In genomic region chr10:124725791-124726190, GRCh38 we compare ENCODE assay signal across 17 cellular contexts. TPM values are rescaled to one million over a fixed set of nuclear protein-coding genes. Genes with fewer than 3 reads are reported as not detected.
A peak's percentile ranks its signal among the peaks of the same experiment; 100 is the strongest.
DNase-seq lines count a peak whose midpoint lies in the region; ATAC-seq, FAIRE-seq and TF ChIP-seq lines count a peak whose summit lies in the region.
"Had no signal": no experiment of that assay in that cellular context is flagged by ENCODE, and none has a peak within 500 bp of the region (broad histone marks: within the 10 kb centered on the region; RNA-seq: fewer than 3 reads in every experiment).

No MANE protein-coding gene starts in this region.

- peaks cover 8% of the 10 kb centered on the region for H3K36me3 Mint-ChIP-seq in CD8-positive, alpha-beta T cell
- peaks cover 8% of the 10 kb centered on the region for H3K36me3 Mint-ChIP-seq in T-cell
- H3K36me3 Mint-ChIP-seq in stimulated activated naive B cell treated with anti-CD40 and anti-IgM and Interleukin-4, amounts not matched to agents 10 μg/mL and 1 μg/mL and 100 μg/mL, for 72 hours = peaks cover 2 to 26% of the 10 kb centered on the region in 2 donors

- H3K9me3 ChIP-seq in CD8-positive, alpha-beta T cell (ENCODE audit: low read length) = no peaks in the 10 kb centered on the region
- H3K9me3 ChIP-seq: esophagus muscularis mucosa had no signal

- no peaks in the 10 kb centered on the region for H3K36me3 ChIP-seq in CD8-positive, alpha-beta T cell (ENCODE audit: insufficient read depth, low read length)
- H3K36me3 ChIP-seq: cardiac muscle cell, esophagus muscularis mucosa had no signal

- no peak for TF ChIP-seq POLR2A in GM12892 (IDR thresholded peaks at IDR 0.05; ENCODE audit: low read depth, low read length)

- CTCF ChIA-PET in CD8-positive, alpha-beta T cell (lab: Charles Lee) = interaction anchor here (0.6 to 12.8 kb wide), 7 partner anchors 6 to 77 kb away, joined by 3 to 161 read pairs (median 3); no protein-coding TSS in a partner anchor
- CTCF ChIA-PET in T-cell (lab: Charles Lee) = interaction anchor here (0.7 to 1.3 kb wide), 5 partner anchors 16 to 192 kb away, joined by 3 to 7 read pairs (median 3); no protein-coding TSS in a partner anchor

- no peak for DNase-seq in CD8-positive, alpha-beta T cell
- DNase-seq in T-cell = no peak
- peak; percentile 18 for DNase-seq in mesenteric fat pad (ENCODE audit: low spot score)
- no peak for DNase-seq in stimulated activated naive B cell treated with anti-CD40 and anti-IgM and Interleukin-4, amounts not matched to agents 10 μg/mL and 1 μg/mL and 100 μg/mL, for 72 hours
- DNase-seq in amygdala (lab: John Stamatoyannopoulos, UW) = no peak
- DNase-seq in stimulated activated CD4-positive, alpha-beta T cell treated with anti-CD3 and anti-CD28 coated beads, Interleukin-4, amount 100 ng/mL, for 1 hour = no peak
- no peak for DNase-seq in GM12892 (ENCODE audit: insufficient read length)
- DNase-seq: activated CD8-positive, alpha-beta memory T cell treated with anti-CD3 and anti-CD28 coated beads, Interleukin-2, amount 10 ng/mL, durations not matched to agents 7 days and 5 days; activated gamma-delta T cell; effector CD4-positive, alpha-beta T cell; midbrain; NCI-H1694 treated with DMSO at 0.1 percent for 48 hours; T-helper 9 cell had no signal

- no peak for ATAC-seq in CD8-positive, alpha-beta T cell
- ATAC-seq in T-cell (replicated peaks in 1 of 4) (no peak), GM18511 (IDR thresholded peaks at IDR 0.05; ENCODE audit: unreplicated experiment) (no peak)
- no peak for ATAC-seq in stimulated activated naive B cell treated with anti-CD40 and anti-IgM and Interleukin-4, amounts not matched to agents 10 μg/mL and 1 μg/mL and 100 μg/mL, for 72 hours (replicated peaks)
- ATAC-seq: activated CD8-positive, alpha-beta memory T cell treated with anti-CD3 and anti-CD28 coated beads, Interleukin-2, amount 10 ng/mL, durations not matched to agents 7 days and 5 days; Panc1 had no signal

- no peak for TF ChIP-seq CTCF in CD8-positive, alpha-beta T cell (IDR thresholded peaks at IDR 0.05)

- no peaks in the 10 kb centered on the region for H3K9me3 Mint-ChIP-seq in CD8-positive, alpha-beta T cell
- H3K9me3 Mint-ChIP-seq in T-cell = no peaks in the 10 kb centered on the region
- H3K9me3 Mint-ChIP-seq in stimulated activated naive B cell treated with anti-CD40 and anti-IgM and Interleukin-4, amounts not matched to agents 10 μg/mL and 1 μg/mL and 100 μg/mL, for 72 hours = no peaks in the 10 kb centered on the region

- no peak overlapping the region for H3K4me3 ChIP-seq in CD8-positive, alpha-beta T cell (ENCODE audit: low read depth, low read length)
- H3K4me3 ChIP-seq: cardiac muscle cell, esophagus muscularis mucosa had no signal

- H3K27me3 ChIP-seq in CD8-positive, alpha-beta T cell (ENCODE audit: insufficient read depth, low read length) = no peaks in the 10 kb centered on the region
- H3K27me3 ChIP-seq: cardiac muscle cell, esophagus muscularis mucosa had no signal

- POLR2A ChIA-PET in CD8-positive, alpha-beta T cell (lab: Charles Lee) = interaction anchor here (1.1 to 1.4 kb wide), 3 partner anchors 7 to 42 kb away, joined by 3 to 4 read pairs (median 3); no protein-coding TSS in a partner anchor
- POLR2A ChIA-PET in T-cell (lab: Charles Lee) = interaction anchor here in 1 of 2 donors (0.6 kb wide), 1 partner anchor 19 kb away, joined by 3 read pairs; no protein-coding TSS in a partner anchor

- H3K4me1 ChIP-seq in CD8-positive, alpha-beta T cell (ENCODE audit: insufficient read depth, low read length) = peaks cover 80% of the 10 kb centered on the region

- H3K4me1 Mint-ChIP-seq in CD8-positive, alpha-beta T cell (ENCODE audit: low read depth) = peaks cover 94% of the 10 kb centered on the region
- peaks cover 88 to 100% (median 97%) of the 10 kb centered on the region in 3 donors for H3K4me1 Mint-ChIP-seq in T-cell
- H3K4me1 Mint-ChIP-seq in stimulated activated naive B cell treated with anti-CD40 and anti-IgM and Interleukin-4, amounts not matched to agents 10 μg/mL and 1 μg/mL and 100 μg/mL, for 72 hours = peaks cover 77 to 97% of the 10 kb centered on the region in 2 donors

- H3K27ac Mint-ChIP-seq in CD8-positive, alpha-beta T cell = peak overlapping the region; percentile 52
- H3K27ac Mint-ChIP-seq in T-cell = peak overlapping the region; percentile 98 to 99
- H3K27ac Mint-ChIP-seq in stimulated activated naive B cell treated with anti-CD40 and anti-IgM and Interleukin-4, amounts not matched to agents 10 μg/mL and 1 μg/mL and 100 μg/mL, for 72 hours = peak overlapping the region; percentile 67
- H3K27ac Mint-ChIP-seq: activated CD8-positive, alpha-beta memory T cell treated with anti-CD3 and anti-CD28 coated beads, Interleukin-2, amount 10 ng/mL, durations not matched to agents 7 days and 5 days had no signal

- FAIRE-seq in GM12892 (lab: Jason Lieb, UNC) = no peak

- no peaks in the 10 kb centered on the region for H3K27me3 Mint-ChIP-seq in CD8-positive, alpha-beta T cell (ENCODE audit: low read depth)
- H3K27me3 Mint-ChIP-seq in T-cell = no peaks in the 10 kb centered on the region
- H3K27me3 Mint-ChIP-seq in stimulated activated naive B cell treated with anti-CD40 and anti-IgM and Interleukin-4, amounts not matched to agents 10 μg/mL and 1 μg/mL and 100 μg/mL, for 72 hours = no peaks in the 10 kb centered on the region
- H3K27me3 Mint-ChIP-seq: activated CD8-positive, alpha-beta memory T cell treated with anti-CD3 and anti-CD28 coated beads, Interleukin-2, amount 10 ng/mL, durations not matched to agents 7 days and 5 days had no signal

- intact Hi-C loops in CD8-positive, alpha-beta T cell (cut with DNase I, micrococcal nuclease) = loop anchor here in 1 of 2 experiments (5.0 kb wide), 1 partner anchor 38 kb away; no protein-coding TSS in a partner anchor

- H3K27ac ChIP-seq in CD8-positive, alpha-beta T cell (ENCODE audit: low read depth, low read length) = no peak overlapping the region
- H3K27ac ChIP-seq: cardiac muscle cell had no signal

- no peak overlapping the region for H3K4me3 Mint-ChIP-seq in CD8-positive, alpha-beta T cell
- H3K4me3 Mint-ChIP-seq in T-cell = peak overlapping the region in 1 of 3 donors; percentile 26
- H3K4me3 Mint-ChIP-seq in stimulated activated naive B cell treated with anti-CD40 and anti-IgM and Interleukin-4, amounts not matched to agents 10 μg/mL and 1 μg/mL and 100 μg/mL, for 72 hours = no peak overlapping the region
- H3K4me3 Mint-ChIP-seq: activated CD8-positive, alpha-beta memory T cell treated with anti-CD3 and anti-CD28 coated beads, Interleukin-2, amount 10 ng/mL, durations not matched to agents 7 days and 5 days had no signal

RNA-seq across cellular contexts. Expression of gene FAM53B, which starts 18.4 kb away (rescaled TPM):
- total RNA-seq in CD8-positive, alpha-beta T cell = 10 to 100 TPM; 51.9 to 57.1 TPM
- 10 to 100 TPM; 39.3 to 86.5 (median 52.3) TPM for total RNA-seq in T-cell
- total RNA-seq in mesenteric fat pad = 35.0 TPM
- 6.0 TPM for polyA plus RNA-seq in GM12892 (2012; ENCODE audit: missing spikeins)
